Comparison of ENCODE assay signal across 13 cellular contexts in the genomic region with DNA sequence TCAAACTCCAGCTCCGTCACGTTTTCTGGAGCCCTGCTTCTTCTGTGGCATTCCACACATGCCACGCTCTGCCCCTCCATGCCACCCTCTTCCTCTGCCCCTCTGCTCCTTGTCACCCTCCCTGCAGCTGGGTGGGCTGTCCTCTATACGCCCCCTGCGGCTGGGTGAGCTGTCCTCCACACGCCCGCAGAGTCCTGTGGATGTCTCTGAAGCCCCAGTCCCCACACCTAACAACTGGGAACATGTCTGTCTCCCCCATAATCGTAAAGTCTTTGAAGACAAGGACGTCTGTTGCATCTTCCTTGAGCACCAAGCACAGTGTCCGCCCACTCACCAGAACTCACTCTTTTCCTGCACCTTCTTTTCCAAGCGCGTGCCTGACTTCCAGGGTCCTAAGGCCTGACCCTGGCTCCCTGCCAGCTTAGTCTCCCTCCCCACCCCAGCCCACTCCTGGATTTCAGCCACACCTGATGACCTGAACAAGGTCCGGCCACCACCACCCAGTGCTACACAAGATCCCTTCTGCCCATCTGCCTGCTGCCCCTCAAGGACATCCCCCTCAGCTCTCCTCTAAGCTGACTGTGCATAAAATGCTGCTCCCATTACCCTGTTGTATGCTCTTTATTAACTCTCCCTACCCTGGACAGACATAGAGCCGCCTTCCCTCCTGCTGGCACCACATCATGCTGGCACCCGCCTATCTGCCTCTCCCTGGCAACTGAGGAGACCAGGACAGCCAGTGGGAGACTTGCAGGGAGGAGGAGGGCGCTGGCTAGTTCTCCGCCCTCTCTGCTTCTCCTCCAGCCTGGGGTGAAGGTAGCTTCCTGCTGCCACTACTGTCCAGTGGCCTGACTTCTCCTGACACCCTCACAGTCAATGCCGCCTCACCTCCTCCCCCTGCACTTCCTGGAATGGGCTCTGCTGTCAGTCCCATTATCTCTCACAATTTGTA. TPM values are rescaled to one million over a fixed set of nuclear protein-coding genes. Genes with fewer than 3 reads are reported as not detected.
DNase-seq lines count a peak whose midpoint lies in the region; ATAC-seq and TF ChIP-seq lines count a peak whose summit lies in the region.
"Had no signal": no experiment of that assay in that cellular context is flagged by ENCODE, and none has a peak within 500 bp of the region (broad histone marks: within the 10 kb centered on the region; RNA-seq: fewer than 3 reads in every experiment).

No MANE protein-coding gene starts in this region.

- H3K56ac ChIP-seq in H9 (ENCODE audit: insufficient read length, low read depth, low read length) = no peak overlapping the region

- H3K9ac ChIP-seq in H9 (ENCODE audit: extremely low read depth, insufficient read length, low read length) (no peak overlapping the region), SK-N-SH (no peak overlapping the region)

- POLR2A ChIA-PET in SK-N-SH (lab: Yijun Ruan, JAX) = no interaction called here

- H3K27me3 ChIP-seq in H9 (ENCODE audit: insufficient read depth, low read length) (no peaks in the 10 kb centered on the region), SK-N-SH (ENCODE audit: insufficient read depth) (no peaks in the 10 kb centered on the region), spleen (replicated peaks in 1 of 7) (no peaks in the 10 kb centered on the region)
- H3K27me3 ChIP-seq: BE2C, dorsolateral prefrontal cortex had no signal

- peak; percentile 19 for DNase-seq in COLO668 (lab: John Stamatoyannopoulos, UW; ENCODE audit: unreplicated experiment)
- DNase-seq in H9 = peak; percentile 49
- DNase-seq in SK-N-SH = peak; percentile 35
- no peak for DNase-seq in left colon
- DNase-seq in spleen = no peak
- DNase-seq in activated T-cell treated with anti-CD3 and anti-CD28 coated beads, Interleukin-2, amount 50 U/mL, for 72 hours = no peak
- DNase-seq: BE2C, dorsolateral prefrontal cortex, immature natural killer cell had no signal

- H3K27ac ChIP-seq in H9 (ENCODE audit: insufficient read length, low read depth, low read length) = no peak overlapping the region
- H3K27ac ChIP-seq in SK-N-SH (ENCODE audit: low read depth in 2 of 2, low read length in 1 of 2) = no peak overlapping the region
- H3K27ac ChIP-seq in spleen = no peak overlapping the region
- H3K27ac ChIP-seq: dorsolateral prefrontal cortex, RWPE1 had no signal

- H3K4me2 ChIP-seq in H9 (ENCODE audit: insufficient read depth, insufficient read length, low read length) (no peak overlapping the region), SK-N-SH (no peak overlapping the region)

- ATAC-seq in left colon = peak; percentile 50
- no peak for ATAC-seq in GM19328 (IDR thresholded peaks at IDR 0.05; ENCODE audit: unreplicated experiment)
- ATAC-seq in GM21529 (IDR thresholded peaks at IDR 0.05; ENCODE audit: unreplicated experiment) = no peak
- no peak for ATAC-seq in activated T-cell treated with anti-CD3 and anti-CD28 coated beads, Interleukin-2, amount 50 U/mL, for 72 hours (replicated peaks in 1 of 2)

- no peaks in the 10 kb centered on the region; the same call in 1 of the 2 replicates for H3K27me3 Mint-ChIP-seq in H9 (ENCODE audit: low read depth)
- H3K27me3 Mint-ChIP-seq in activated T-cell treated with anti-CD3 and anti-CD28 coated beads, Interleukin-2, amount 50 U/mL, for 72 hours (ENCODE audit: low read depth) = no peaks in the 10 kb centered on the region

- CTCF ChIA-PET in SK-N-SH (lab: Yijun Ruan, JAX) = interaction anchor here (0.9 to 2.3 kb wide), 5 partner anchors 9 to 82 kb away, joined by 3 to 7 read pairs (median 4); no protein-coding TSS in a partner anchor

- no peak for TF ChIP-seq RAD21 in SK-N-SH (IDR thresholded peaks at IDR 0.05; ENCODE audit: low read length)

- H4K91ac ChIP-seq in H9 (ENCODE audit: insufficient read length, low read depth, low read length) = no peak overlapping the region

- H2AK5ac ChIP-seq in H9 (ENCODE audit: insufficient read length, low read length) = no peak overlapping the region

- H3K4me3 ChIP-seq in SK-N-SH (ENCODE audit: low read depth in 2 of 2, low read length in 1 of 2) = no peak overlapping the region
- no peak overlapping the region for H3K4me3 ChIP-seq in spleen
- H3K4me3 ChIP-seq: dorsolateral prefrontal cortex had no signal

- H3K4me3 Mint-ChIP-seq in H9 = no peak overlapping the region
- no peak overlapping the region for H3K4me3 Mint-ChIP-seq in activated T-cell treated with anti-CD3 and anti-CD28 coated beads, Interleukin-2, amount 50 U/mL, for 72 hours
- H3K4me3 Mint-ChIP-seq: immature natural killer cell had no signal

- no peaks in the 10 kb centered on the region for H3K9me3 ChIP-seq in H9 (ENCODE audit: control insufficient read depth, low read depth, low read length)
- H3K9me3 ChIP-seq in SK-N-SH = no peaks in the 10 kb centered on the region
- H3K9me3 ChIP-seq in spleen = no peaks in the 10 kb centered on the region
- H3K9me3 ChIP-seq: BE2C had no signal

- peaks cover 5% of the 10 kb centered on the region for H3F3A ChIP-seq in SK-N-SH (replicated peaks; ENCODE audit: insufficient read depth)

- H3K4me1 ChIP-seq in H9 (ENCODE audit: insufficient read depth, low read length) (no peaks in the 10 kb centered on the region), SK-N-SH (ENCODE audit: control insufficient read depth in 1 of 2, insufficient read depth in 2 of 2, low read depth in 1 of 2, low read length in 1 of 2) (peaks cover 0 to 3% of the 10 kb centered on the region in 2 experiments; a peak in 2 of 4 replicates), spleen (no peaks in the 10 kb centered on the region)
- H3K4me1 ChIP-seq: BE2C had no signal

- H2AFZ ChIP-seq in H9 (ENCODE audit: low read length) (no peak overlapping the region), SK-N-SH (ENCODE audit: low read depth) (no peak overlapping the region)

- H3K36me3 ChIP-seq in SK-N-SH (replicated peaks in 1 of 2; ENCODE audit: control insufficient read depth in 1 of 2, insufficient read depth in 2 of 2, low read length in 1 of 2) (peaks cover 30 to 31% of the 10 kb centered on the region in 2 experiments), spleen (peaks cover 0 to 61% (median 41%) of the 10 kb centered on the region in 6 donors)

- H3K4ac ChIP-seq in H9 (ENCODE audit: low read depth, low read length) = no peak overlapping the region

- intact Hi-C loops in left colon (cut with DNase I, micrococcal nuclease) (no loop called here), spleen (cut with DNase I; ENCODE audit: low total_unique reads) (no loop called here)

- TF ChIP-seq EP300 in SK-N-SH (IDR thresholded peaks at IDR 0.05; ENCODE audit: borderline replicate concordance in 1 of 2, low read depth in 1 of 2, low read length in 1 of 2) = no peak

- no CpG with 5 or more reads among the region's 18 CpGs for WGBS in H9 (ENCODE audit: extremely low coverage, insufficient read length, low lambda C conversion rate)
- WGBS in SK-N-SH (ENCODE audit: low lambda C conversion rate) = 90% methylated on average over 18 of the region's 18 CpGs
- WGBS in spleen, 5 donors = 84 to 87% (median 85%) methylated on average over 18 of the region's 18 CpGs

- H3K18ac ChIP-seq in H9 (ENCODE audit: insufficient read length, low read depth, low read length) = no peak overlapping the region

- H3K79me2 ChIP-seq in H9 (ENCODE audit: insufficient read depth, low read length) (no peaks in the 10 kb centered on the region), SK-N-SH (ENCODE audit: insufficient read depth) (no peaks in the 10 kb centered on the region)

- peak overlapping the region; percentile 75; the same call in 1 of the 2 replicates for H2BK15ac ChIP-seq in H9 (ENCODE audit: low read depth, low read length)

- TF ChIP-seq CTCF in H9 (conservative IDR thresholded peaks at IDR 0.05) (no peak), SK-N-SH (IDR thresholded peaks at IDR 0.05) (no peak), spleen (IDR thresholded peaks at IDR 0.05 in 8 of 11, conservative IDR thresholded peaks at IDR 0.05 in 3 of 11) (no peak)

- H3K4me1 Mint-ChIP-seq in H9 = peaks cover 3 to 16% of the 10 kb centered on the region in 2 experiments; a peak in 2 of 4 replicates
- no peaks in the 10 kb centered on the region for H3K4me1 Mint-ChIP-seq in activated T-cell treated with anti-CD3 and anti-CD28 coated beads, Interleukin-2, amount 50 U/mL, for 72 hours (ENCODE audit: low read depth)

- H3K9me2 ChIP-seq in SK-N-SH = no peaks in the 10 kb centered on the region

- H4K8ac ChIP-seq in H9 (replicated peaks; ENCODE audit: insufficient read length, low read depth, low read length) = no peak overlapping the region

- no peak overlapping the region for H4K5ac ChIP-seq in H9 (ENCODE audit: insufficient read length, low read depth, low read length)

- no peak for TF ChIP-seq POLR2A in spleen (IDR thresholded peaks at IDR 0.05)

- H2BK20ac ChIP-seq in H9 (ENCODE audit: low read depth, low read length, poor library complexity, severe bottlenecking) = no peak overlapping the region

- no peak overlapping the region for H3K14ac ChIP-seq in H9 (ENCODE audit: insufficient read depth, low read length)

- peaks cover 2 to 32% (median 10%) of the 10 kb centered on the region in 3 experiments; a peak in 5 of 7 replicates for H3K36me3 Mint-ChIP-seq in H9 (ENCODE audit: insufficient read depth in 1 of 3, low read depth in 3 of 3)
- peaks cover 0 to 4% of the 10 kb centered on the region in 2 donors for H3K36me3 Mint-ChIP-seq in activated T-cell treated with anti-CD3 and anti-CD28 coated beads, Interleukin-2, amount 50 U/mL, for 72 hours (ENCODE audit: insufficient read depth in 2 of 2)

- peak overlapping the region; percentile 22 to 73 (median 22); a peak in 6 of 7 replicates for H3K27ac Mint-ChIP-seq in H9
- no peak overlapping the region for H3K27ac Mint-ChIP-seq in activated T-cell treated with anti-CD3 and anti-CD28 coated beads, Interleukin-2, amount 50 U/mL, for 72 hours

- no peak overlapping the region for H2BK12ac ChIP-seq in H9 (ENCODE audit: insufficient read length, low read depth, low read length)

- no peaks in the 10 kb centered on the region for H3K79me1 ChIP-seq in H9 (ENCODE audit: insufficient read depth, low read depth, low read length, poor library complexity, severe bottlenecking)

- H4K20me1 ChIP-seq in H9 (ENCODE audit: control insufficient read depth, insufficient read depth, insufficient read length) (no peaks in the 10 kb centered on the region), SK-N-SH (ENCODE audit: insufficient read depth) (no peaks in the 10 kb centered on the region)

- no peak overlapping the region for H3T11ph ChIP-seq in H9 (ENCODE audit: low read length)

- no peak overlapping the region for H3K23ac ChIP-seq in H9 (ENCODE audit: insufficient read length, low read depth, low read length)

- H2BK5ac ChIP-seq in H9 (ENCODE audit: insufficient read length, low read length) = no peak overlapping the region

- no peaks in the 10 kb centered on the region; a peak in 1 of 5 replicates for H3K9me3 Mint-ChIP-seq in H9
- H3K9me3 Mint-ChIP-seq in activated T-cell treated with anti-CD3 and anti-CD28 coated beads, Interleukin-2, amount 50 U/mL, for 72 hours = no peaks in the 10 kb centered on the region
- H3K9me3 Mint-ChIP-seq: immature natural killer cell had no signal

- no peak overlapping the region for H2BK120ac ChIP-seq in H9 (ENCODE audit: low read depth, low read length, poor library complexity, severe bottlenecking)

- no peaks in the 10 kb centered on the region for H3K23me2 ChIP-seq in H9 (ENCODE audit: insufficient read length, low read depth, low read length, poor library complexity, severe bottlenecking)

RNA-seq across cellular contexts. Expression of gene PRR18, which starts 10.7 kb away (rescaled TPM):
- total RNA-seq in H9 (2021) (0.11 TPM in 1 of 2 replicates, not detected in the other), left colon (not detected), spleen (under 1 TPM in 2 of 7 donors, not detected in 5; 0.28 to 0.30 TPM)
- polyA plus RNA-seq in SK-N-SH (2012; rRNA removed) (0.02 TPM in 1 of 2 replicates, not detected in the other), spleen (under 1 TPM in 2 of 3 donors, not detected in 1; 0.03 to 0.08 TPM)
- 0.01 TPM in 1 of 2 replicates, not detected in the other for polyA plus RNA-seq in SK-N-SH (2012; cell fraction: cytosol; rRNA removed)
- polyA plus RNA-seq in SK-N-SH (2012; cell fraction: nucleus; rRNA removed) = 0.02 and 0.04 TPM in 2 replicates
- under 1 TPM in 1 of 2 donors, not detected in 1; 0.07 TPM for total RNA-seq in activated T-cell treated with anti-CD3 and anti-CD28 coated beads, Interleukin-2, amount 50 U/mL, for 72 hours
- total RNA-seq: G401 had no signal
- polyA plus RNA-seq: immature natural killer cell had no signal

RNA-seq across cellular contexts. Expression of gene SFT2D1, which starts 23.4 kb away (rescaled TPM):
- total RNA-seq in H9 (2021) = 39.1 and 40.2 TPM in 2 replicates
- polyA plus RNA-seq in SK-N-SH (2012; rRNA removed) = 93.4 and 131 TPM in 2 replicates
- polyA plus RNA-seq in SK-N-SH (2012; cell fraction: cytosol; rRNA removed) = 116 and 156 TPM in 2 replicates
- 30.4 and 67.7 TPM in 2 replicates for polyA plus RNA-seq in SK-N-SH (2012; cell fraction: nucleus; rRNA removed)
- total RNA-seq in left colon = 10 to 100 TPM; 57.7 to 64.7 TPM
- total RNA-seq in spleen = 10 to 100 TPM; 46.0 to 66.4 (median 51.9) TPM
- 10 to 100 TPM; 58.8 to 71.0 (median 69.7) TPM for polyA plus RNA-seq in spleen
- 10 to 100 TPM; 39.4 to 44.4 TPM for total RNA-seq in activated T-cell treated with anti-CD3 and anti-CD28 coated beads, Interleukin-2, amount 50 U/mL, for 72 hours

Comparison
In these comparisons a context has a peak if more than half of its experiments do, and no peak if none do; other contexts are left out.
1. DNase-seq: peak in COLO668 (single experiment), H9 (single experiment) and SK-N-SH (single experiment); none in left colon (0 of 2), spleen (single experiment) and activated T-cell treated with anti-CD3 and anti-CD28 coated beads, Interleukin-2, amount 50 U/mL, for 72 hours (0 of 2).